ENCODE assay signal across 19 cellular contexts in the genomic region with DNA sequence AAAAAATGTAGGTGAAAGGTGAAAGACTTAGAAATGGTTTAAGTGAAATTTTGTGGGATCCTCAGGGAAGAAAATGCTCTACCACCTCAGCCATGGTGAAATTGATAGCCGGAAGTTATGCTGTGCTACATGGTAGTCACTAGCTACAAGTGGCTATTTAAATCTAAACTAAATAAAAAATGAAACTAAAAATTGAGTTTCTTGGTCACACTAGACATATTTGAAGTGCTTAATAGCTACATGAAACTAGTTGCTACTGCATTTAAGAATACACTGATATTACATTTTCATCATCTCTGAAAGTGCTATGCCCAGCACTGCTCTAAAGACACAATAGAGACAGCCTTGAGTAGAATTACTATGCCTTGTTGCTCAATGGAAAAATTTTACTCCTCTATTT. TPM values are rescaled to one million over a fixed set of nuclear protein-coding genes. Genes with fewer than 3 reads are reported as not detected.
DNase-seq lines count a peak whose midpoint lies in the region; ATAC-seq and TF ChIP-seq lines count a peak whose summit lies in the region.
"Had no signal": no experiment of that assay in that cellular context is flagged by ENCODE, and none has a peak within 500 bp of the region (broad histone marks: within the 10 kb centered on the region; RNA-seq: fewer than 3 reads in every experiment).

No MANE protein-coding gene starts in this region.

- no peaks in the 10 kb centered on the region for H3K9me3 Mint-ChIP-seq in activated naive CD8-positive, alpha-beta T cell treated with anti-CD3 and anti-CD28 coated beads for 36 hours
- H3K9me3 Mint-ChIP-seq: CD8-positive, alpha-beta T cell had no signal

- H3K4me3 ChIP-seq in MM.1S (ENCODE audit: low read length), result no peak overlapping the region
- H3K4me3 ChIP-seq in adipocyte (ENCODE audit: low read length), result no peak overlapping the region
- H3K4me3 ChIP-seq: BLaER1 treated with 17β-estradiol and CSF1 and Interleukin-3, amounts not matched to agents 10 nM and 100 nM; GM23248; HAP-1; K562 had no signal

- H3K36me3 ChIP-seq in MM.1S (replicated peaks; ENCODE audit: insufficient read depth, low read length), result no peaks in the 10 kb centered on the region
- H3K36me3 ChIP-seq in adipocyte (ENCODE audit: control insufficient read depth, insufficient read depth, low read length, severe bottlenecking), result no peaks in the 10 kb centered on the region
- H3K36me3 ChIP-seq: BLaER1 treated with 17β-estradiol and CSF1 and Interleukin-3, amounts not matched to agents 10 nM and 100 nM; HAP-1 had no signal

- no peaks in the 10 kb centered on the region for H3K36me3 Mint-ChIP-seq in activated naive CD8-positive, alpha-beta T cell treated with anti-CD3 and anti-CD28 coated beads for 36 hours
- H3K36me3 Mint-ChIP-seq: CD8-positive, alpha-beta T cell had no signal

- H3K27me3 Mint-ChIP-seq in activated naive CD8-positive, alpha-beta T cell treated with anti-CD3 and anti-CD28 coated beads for 36 hours, result peaks cover 4% of the 10 kb centered on the region
- H3K27me3 Mint-ChIP-seq: B cell had no signal

- H3K4me2 ChIP-seq in MM.1S (ENCODE audit: low read depth, low read length), result peak overlapping the region; percentile 17; the same call in 1 of the 2 replicates
- H3K4me2 ChIP-seq: BLaER1 treated with 17β-estradiol and CSF1 and Interleukin-3, amounts not matched to agents 10 nM and 100 nM had no signal

- H3K4me1 Mint-ChIP-seq in activated naive CD8-positive, alpha-beta T cell treated with anti-CD3 and anti-CD28 coated beads for 36 hours, result no peaks in the 10 kb centered on the region
- H3K4me1 Mint-ChIP-seq: B cell had no signal

- DNase-seq in MM.1S, result peak; percentile 86
- peak; percentile 24 for DNase-seq in adipocyte (ENCODE audit: low read depth)
- no peak for DNase-seq in pons (ENCODE audit: low spot score)
- no peak for DNase-seq in activated naive CD8-positive, alpha-beta T cell treated with anti-CD3 and anti-CD28 coated beads for 36 hours
- DNase-seq: CD8-positive, alpha-beta T cell; COR-L47; DMS 273 treated with DMSO at 0.1 percent for 48 hours; DMS53; DND-41; EL; GM23248; IMR-90 had no signal

- no peak overlapping the region for H2AFZ ChIP-seq in MM.1S (ENCODE audit: low read length)
- H2AFZ ChIP-seq: GM23248 had no signal

- H3K27me3 ChIP-seq in MM.1S (replicated peaks; ENCODE audit: insufficient read depth, low read length) (peaks cover 4% of the 10 kb centered on the region; the same call in 1 of the 2 replicates), adipocyte (replicated peaks; ENCODE audit: control insufficient read depth, insufficient read depth, low read length) (peaks cover 2% of the 10 kb centered on the region)
- H3K27me3 ChIP-seq: BLaER1 treated with 17β-estradiol and CSF1 and Interleukin-3, amounts not matched to agents 10 nM and 100 nM had no signal

- H3K9ac ChIP-seq in MM.1S (ENCODE audit: low read length) (no peak overlapping the region), adipocyte (ENCODE audit: low read length) (no peak overlapping the region)
- H3K9ac ChIP-seq: BLaER1 treated with 17β-estradiol and CSF1 and Interleukin-3, amounts not matched to agents 10 nM and 100 nM; GM23248 had no signal

- peaks cover 10% of the 10 kb centered on the region; the same call in 1 of the 2 replicates for H3F3A ChIP-seq in MM.1S (ENCODE audit: insufficient read depth, low read length)

- H3K27ac ChIP-seq in MM.1S (ENCODE audit: low read length), result no peak overlapping the region
- H3K27ac ChIP-seq: BLaER1 treated with 17β-estradiol and CSF1 and Interleukin-3, amounts not matched to agents 10 nM and 100 nM; GM23248 had no signal

- no peaks in the 10 kb centered on the region for H3K9me3 ChIP-seq in MM.1S (replicated peaks; ENCODE audit: insufficient read depth, low read length)
- no peaks in the 10 kb centered on the region for H3K9me3 ChIP-seq in adipocyte (ENCODE audit: control insufficient read depth, low read length)
- H3K9me3 ChIP-seq: BLaER1 treated with 17β-estradiol and CSF1 and Interleukin-3, amounts not matched to agents 10 nM and 100 nM; HAP-1 had no signal

- peak; percentile 61 for ATAC-seq in GM18868 (IDR thresholded peaks at IDR 0.05; ENCODE audit: unreplicated experiment)
- ATAC-seq in HG02798 (IDR thresholded peaks at IDR 0.05; ENCODE audit: poor library complexity, unreplicated experiment), result no peak
- ATAC-seq: CD8-positive, alpha-beta T cell; K562 had no signal

- H4K20me1 ChIP-seq in MM.1S (ENCODE audit: insufficient read depth, low read length), result peaks cover 3% of the 10 kb centered on the region; the same call in 1 of the 2 replicates
- H4K20me1 ChIP-seq: BLaER1 treated with 17β-estradiol and CSF1 and Interleukin-3, amounts not matched to agents 10 nM and 100 nM had no signal

- H3K79me2 ChIP-seq in MM.1S (ENCODE audit: low read length), result no peaks in the 10 kb centered on the region

- no peak for TF ChIP-seq CTCF in MM.1S (IDR thresholded peaks at IDR 0.05; ENCODE audit: low read length)

- no peak overlapping the region for H3K4me3 Mint-ChIP-seq in activated naive CD8-positive, alpha-beta T cell treated with anti-CD3 and anti-CD28 coated beads for 36 hours
- H3K4me3 Mint-ChIP-seq: B cell; CD8-positive, alpha-beta T cell had no signal

- no peaks in the 10 kb centered on the region for H3K9me2 ChIP-seq in MM.1S (replicated peaks; ENCODE audit: insufficient read depth, low read length)

- no peak overlapping the region for H3K27ac Mint-ChIP-seq in activated naive CD8-positive, alpha-beta T cell treated with anti-CD3 and anti-CD28 coated beads for 36 hours
- H3K27ac Mint-ChIP-seq: B cell; CD8-positive, alpha-beta T cell had no signal

- peaks cover 3% of the 10 kb centered on the region; the same call in 1 of the 2 replicates for H3K4me1 ChIP-seq in MM.1S (ENCODE audit: low read length)
- H3K4me1 ChIP-seq in adipocyte (ENCODE audit: control insufficient read depth, insufficient read depth, low read length), result peaks cover 11% of the 10 kb centered on the region
- H3K4me1 ChIP-seq: BLaER1 treated with 17β-estradiol and CSF1 and Interleukin-3, amounts not matched to agents 10 nM and 100 nM; HAP-1 had no signal

RNA-seq across cellular contexts. Expression of gene SLCO1B3, which starts 10.3 kb away (rescaled TPM):
- total RNA-seq in activated naive CD8-positive, alpha-beta T cell treated with anti-CD3 and anti-CD28 coated beads for 36 hours, result not detected
- total RNA-seq: B cell; CD8-positive, alpha-beta T cell; G401; GM23248; IMR-90; K562 had no signal

Comparison
In these comparisons a context has a peak if more than half of its experiments do, and no peak if none do; other contexts are left out.
1. DNase-seq: peak in MM.1S (single experiment) and adipocyte (single experiment); none in pons (single experiment) and activated naive CD8-positive, alpha-beta T cell treated with anti-CD3 and anti-CD28 coated beads for 36 hours (single experiment).